Comparison of ENCODE assay signal across 1 cellular context in genomic region chr11:8694137-8694536, GRCh38.
TF ChIP-seq lines count a peak whose summit lies in the region.

No MANE protein-coding gene starts in this region.

TF ChIP-seq in K562, 482 proteins besides CTCF, POLR2A, EP300 and RAD21:
- TF ChIP-seq ARID4B (CRISPR knock-in tag; IDR thresholded peaks at IDR 0.05) = no peak
- no peak for TF ChIP-seq SMAD4 (CRISPR knock-in tag; conservative IDR thresholded peaks at IDR 0.05)
- no peak for TF ChIP-seq HINFP (tag; conservative IDR thresholded peaks at IDR 0.05; ENCODE audit: low read depth)
- no peak for TF ChIP-seq PHTF2 (CRISPR knock-in tag; IDR thresholded peaks at IDR 0.05)
- TF ChIP-seq RBM14 (IDR thresholded peaks at IDR 0.05; ENCODE audit: borderline replicate concordance, insufficient read depth, low read depth, low read length) = no peak
- no peak for TF ChIP-seq MNT (conservative IDR thresholded peaks at IDR 0.05)
- no peak for TF ChIP-seq CBX2 (IDR thresholded peaks at IDR 0.05; ENCODE audit: insufficient read depth, low read length, poor library complexity, severe bottlenecking)
- no peak for TF ChIP-seq YBX1 (IDR thresholded peaks at IDR 0.05)
- TF ChIP-seq PYGO2 (tag; IDR thresholded peaks at IDR 0.05) = no peak
- TF ChIP-seq, protein P1, sequence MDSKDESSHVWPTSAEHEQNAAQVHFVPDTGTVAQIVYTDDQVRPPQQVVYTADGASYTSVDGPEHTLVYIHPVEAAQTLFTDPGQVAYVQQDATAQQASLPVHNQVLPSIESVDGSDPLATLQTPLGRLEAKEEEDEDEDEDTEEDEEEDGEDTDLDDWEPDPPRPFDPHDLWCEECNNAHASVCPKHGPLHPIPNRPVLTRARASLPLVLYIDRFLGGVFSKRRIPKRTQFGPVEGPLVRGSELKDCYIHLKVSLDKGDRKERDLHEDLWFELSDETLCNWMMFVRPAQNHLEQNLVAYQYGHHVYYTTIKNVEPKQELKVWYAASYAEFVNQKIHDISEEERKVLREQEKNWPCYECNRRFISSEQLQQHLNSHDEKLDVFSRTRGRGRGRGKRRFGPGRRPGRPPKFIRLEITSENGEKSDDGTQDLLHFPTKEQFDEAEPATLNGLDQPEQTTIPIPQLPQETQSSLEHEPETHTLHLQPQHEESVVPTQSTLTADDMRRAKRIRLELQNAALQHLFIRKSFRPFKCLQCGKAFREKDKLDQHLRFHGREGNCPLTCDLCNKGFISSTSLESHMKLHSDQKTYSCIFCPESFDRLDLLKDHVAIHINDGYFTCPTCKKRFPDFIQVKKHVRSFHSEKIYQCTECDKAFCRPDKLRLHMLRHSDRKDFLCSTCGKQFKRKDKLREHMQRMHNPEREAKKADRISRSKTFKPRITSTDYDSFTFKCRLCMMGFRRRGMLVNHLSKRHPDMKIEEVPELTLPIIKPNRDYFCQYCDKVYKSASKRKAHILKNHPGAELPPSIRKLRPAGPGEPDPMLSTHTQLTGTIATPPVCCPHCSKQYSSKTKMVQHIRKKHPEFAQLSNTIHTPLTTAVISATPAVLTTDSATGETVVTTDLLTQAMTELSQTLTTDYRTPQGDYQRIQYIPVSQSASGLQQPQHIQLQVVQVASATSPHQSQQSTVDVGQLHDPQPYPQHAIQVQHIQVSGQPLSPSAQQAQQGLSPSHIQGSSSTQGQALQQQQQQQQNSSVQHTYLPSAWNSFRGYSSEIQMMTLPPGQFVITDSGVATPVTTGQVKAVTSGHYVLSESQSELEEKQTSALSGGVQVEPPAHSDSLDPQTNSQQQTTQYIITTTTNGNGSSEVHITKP (IDR thresholded peaks at IDR 0.05; ENCODE audit: partially characterized antibody) = no peak
- TF ChIP-seq FOXJ3 (CRISPR knock-in tag; IDR thresholded peaks at IDR 0.05) = no peak
- TF ChIP-seq KDM1A (IDR thresholded peaks at IDR 0.05) = no peak
- no peak for TF ChIP-seq ZNF695 (CRISPR knock-in tag; IDR thresholded peaks at IDR 0.05)
- TF ChIP-seq ZNF75A (CRISPR knock-in tag; IDR thresholded peaks at IDR 0.05) = no peak
- TF ChIP-seq NR4A1 (CRISPR knock-in tag; IDR thresholded peaks at IDR 0.05) = no peak
- TF ChIP-seq NR4A1 (tag; IDR thresholded peaks at IDR 0.05) = no peak
- no peak for TF ChIP-seq CHCHD3 (CRISPR knock-in tag; IDR thresholded peaks at IDR 0.05)
- TF ChIP-seq CSDE1 (IDR thresholded peaks at IDR 0.05) = no peak
